1 cellular context compared by ENCODE assay signal in the genomic region with DNA sequence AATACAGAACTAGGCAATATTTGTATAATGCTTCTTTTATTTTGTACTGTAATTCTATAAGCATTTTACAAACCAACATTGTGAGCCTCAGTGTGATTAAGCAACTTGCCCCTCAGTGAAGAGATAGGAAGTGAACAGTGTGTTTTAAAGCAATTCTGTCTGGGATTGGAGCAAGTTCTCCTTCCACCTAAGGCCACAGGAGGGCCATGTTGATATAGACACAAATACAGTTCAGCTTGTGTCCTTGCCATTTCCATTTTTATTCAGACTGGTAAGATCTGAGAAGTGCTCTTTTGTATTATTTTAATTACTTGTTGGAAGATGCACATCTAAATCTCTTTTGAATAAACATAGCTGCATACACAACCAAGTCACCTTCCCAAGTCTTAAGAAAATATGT.
TF ChIP-seq lines count a peak whose summit lies in the region.

No MANE protein-coding gene starts in this region.

TF ChIP-seq in SK-N-SH, 30 proteins besides CTCF, POLR2A, EP300 and RAD21 (continued from another document):
- TF ChIP-seq TAF1 (IDR thresholded peaks at IDR 0.05; ENCODE audit: borderline replicate concordance, low read depth, low read length), result no peak
- TF ChIP-seq, protein P1, sequence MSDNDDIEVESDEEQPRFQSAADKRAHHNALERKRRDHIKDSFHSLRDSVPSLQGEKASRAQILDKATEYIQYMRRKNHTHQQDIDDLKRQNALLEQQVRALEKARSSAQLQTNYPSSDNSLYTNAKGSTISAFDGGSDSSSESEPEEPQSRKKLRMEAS (IDR thresholded peaks at IDR 0.05; ENCODE audit: low read depth), result no peak
- TF ChIP-seq GABPA (IDR thresholded peaks at IDR 0.05; ENCODE audit: low read depth), result no peak
- no peak for TF ChIP-seq EZH2phosphoT487 (IDR thresholded peaks at IDR 0.05; ENCODE audit: borderline replicate concordance, low read depth)
- TF ChIP-seq CHD2 (IDR thresholded peaks at IDR 0.05; ENCODE audit: low read length, partially characterized antibody), result no peak
- no peak for TF ChIP-seq REST (IDR thresholded peaks at IDR 0.05; ENCODE audit: low read depth, low read length)
- no peak for TF ChIP-seq MXI1 (IDR thresholded peaks at IDR 0.05; ENCODE audit: low read depth, low read length)
- TF ChIP-seq, protein P2, sequence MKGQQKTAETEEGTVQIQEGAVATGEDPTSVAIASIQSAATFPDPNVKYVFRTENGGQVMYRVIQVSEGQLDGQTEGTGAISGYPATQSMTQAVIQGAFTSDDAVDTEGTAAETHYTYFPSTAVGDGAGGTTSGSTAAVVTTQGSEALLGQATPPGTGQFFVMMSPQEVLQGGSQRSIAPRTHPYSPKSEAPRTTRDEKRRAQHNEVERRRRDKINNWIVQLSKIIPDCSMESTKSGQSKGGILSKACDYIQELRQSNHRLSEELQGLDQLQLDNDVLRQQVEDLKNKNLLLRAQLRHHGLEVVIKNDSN (IDR thresholded peaks at IDR 0.05; ENCODE audit: borderline replicate concordance, low read depth), result no peak
- TF ChIP-seq PBX3 (IDR thresholded peaks at IDR 0.05), result no peak
- no peak for TF ChIP-seq TCF12 (IDR thresholded peaks at IDR 0.05)
- no peak for TF ChIP-seq JUND (IDR thresholded peaks at IDR 0.05)
